In genomic region chr11:109071712-109072524, GRCh38 we compare ENCODE assay signal across 15 cellular contexts.
A peak's percentile ranks its signal among the peaks of the same experiment; 100 is the strongest.
DNase-seq lines count a peak whose midpoint lies in the region; ATAC-seq and TF ChIP-seq lines count a peak whose summit lies in the region.
"Had no signal": no experiment of that assay in that cellular context is flagged by ENCODE, and none has a peak within 500 bp of the region (broad histone marks: within the 10 kb centered on the region; RNA-seq: fewer than 3 reads in every experiment).

No MANE protein-coding gene starts in this region.

- no peaks in the 10 kb centered on the region for H3K27me3 Mint-ChIP-seq in activated T-cell treated with anti-CD3 and anti-CD28 coated beads, Interleukin-2, amount 50 U/mL, for 72 hours (ENCODE audit: low read depth)
- no peaks in the 10 kb centered on the region for H3K27me3 Mint-ChIP-seq in activated naive CD8-positive, alpha-beta T cell treated with anti-CD3 and anti-CD28 coated beads for 36 hours

- no peak for TF ChIP-seq CTCF in AG10803 (conservative IDR thresholded peaks at IDR 0.05; ENCODE audit: low read length)

- H3K4me3 Mint-ChIP-seq in activated T-cell treated with anti-CD3 and anti-CD28 coated beads, Interleukin-2, amount 50 U/mL, for 72 hours: no peak overlapping the region
- H3K4me3 Mint-ChIP-seq in activated naive CD8-positive, alpha-beta T cell treated with anti-CD3 and anti-CD28 coated beads for 36 hours: no peak overlapping the region
- H3K4me3 Mint-ChIP-seq: activated T-helper 1 cell treated with anti-CD3 and anti-CD28 coated beads, Interleukin-12 subunit alpha, Interleukin-12 subunit beta, Interleukin-2, Interleukin-4 antibody, amounts not matched to agents 30 ng/mL and 10 ng/mL and 1 ng/mL, durations not matched to agents 14 hours and 24 hours and 36 hours; HFFc6 had no signal

- peak; percentile 67 for DNase-seq in AG10803 (ENCODE audit: low read depth)
- DNase-seq in RPMI8226: peak; percentile 11
- DNase-seq in epithelial cell of prostate (ENCODE audit: low read depth, low spot score): peak; percentile 14
- DNase-seq in myocyte (ENCODE audit: low read depth): peak; percentile 40
- no peak for DNase-seq in activated T-cell treated with anti-CD3 and anti-CD28 coated beads, Interleukin-2, amount 50 U/mL, for 72 hours
- DNase-seq in activated naive CD8-positive, alpha-beta T cell treated with anti-CD3 and anti-CD28 coated beads for 36 hours: no peak
- no peak for DNase-seq in NCI-H2171 treated with DMSO at 0.1 percent for 48 hours (lab: John Stamatoyannopoulos, UW)
- DNase-seq: activated CD4-positive, alpha-beta T cell treated with anti-CD3 and anti-CD28 coated beads for 4 hours; central memory CD4-positive, alpha-beta T cell; DMS53; HFFc6; NCI-H187 treated with DMSO at 0.1 percent for 48 hours had no signal

- H3K27ac ChIP-seq in epithelial cell of prostate: no peak overlapping the region

- H3K36me3 Mint-ChIP-seq in activated T-cell treated with anti-CD3 and anti-CD28 coated beads, Interleukin-2, amount 50 U/mL, for 72 hours (ENCODE audit: insufficient read depth in 2 of 2): peaks cover 0 to 2% of the 10 kb centered on the region in 2 donors
- H3K36me3 Mint-ChIP-seq in activated naive CD8-positive, alpha-beta T cell treated with anti-CD3 and anti-CD28 coated beads for 36 hours: no peaks in the 10 kb centered on the region

- peaks cover 6 to 10% of the 10 kb centered on the region in 2 donors for H3K9me3 Mint-ChIP-seq in activated T-cell treated with anti-CD3 and anti-CD28 coated beads, Interleukin-2, amount 50 U/mL, for 72 hours
- H3K9me3 Mint-ChIP-seq in activated naive CD8-positive, alpha-beta T cell treated with anti-CD3 and anti-CD28 coated beads for 36 hours: peaks cover 7% of the 10 kb centered on the region

- no peak overlapping the region for H3K27ac Mint-ChIP-seq in activated T-cell treated with anti-CD3 and anti-CD28 coated beads, Interleukin-2, amount 50 U/mL, for 72 hours
- H3K27ac Mint-ChIP-seq in activated naive CD8-positive, alpha-beta T cell treated with anti-CD3 and anti-CD28 coated beads for 36 hours: no peak overlapping the region
- H3K27ac Mint-ChIP-seq: activated T-helper 1 cell treated with anti-CD3 and anti-CD28 coated beads, Interleukin-12 subunit alpha, Interleukin-12 subunit beta, Interleukin-2, Interleukin-4 antibody, amounts not matched to agents 30 ng/mL and 10 ng/mL and 1 ng/mL, durations not matched to agents 14 hours and 24 hours and 36 hours; HFFc6 had no signal

- no peak overlapping the region for H3K4me3 ChIP-seq in AG10803 (ENCODE audit: low read length)

- no peaks in the 10 kb centered on the region for H3K4me1 Mint-ChIP-seq in activated T-cell treated with anti-CD3 and anti-CD28 coated beads, Interleukin-2, amount 50 U/mL, for 72 hours (ENCODE audit: low read depth)
- peaks cover 7% of the 10 kb centered on the region for H3K4me1 Mint-ChIP-seq in activated naive CD8-positive, alpha-beta T cell treated with anti-CD3 and anti-CD28 coated beads for 36 hours

- ATAC-seq in activated T-cell treated with anti-CD3 and anti-CD28 coated beads, Interleukin-2, amount 50 U/mL, for 72 hours (replicated peaks in 1 of 2): no peak
- no peak for ATAC-seq in GM18511 (IDR thresholded peaks at IDR 0.05; ENCODE audit: unreplicated experiment)
- ATAC-seq: HepG2 had no signal

Comparison
In these comparisons a context has a peak if more than half of its experiments do, and no peak if none do; other contexts are left out.
1. DNase-seq: peak in AG10803 (single experiment), RPMI8226 (single experiment), epithelial cell of prostate (single experiment) and myocyte (single experiment); none in activated T-cell treated with anti-CD3 and anti-CD28 coated beads, Interleukin-2, amount 50 U/mL, for 72 hours (0 of 2), activated naive CD8-positive, alpha-beta T cell treated with anti-CD3 and anti-CD28 coated beads for 36 hours (single experiment) and NCI-H2171 treated with DMSO at 0.1 percent for 48 hours (single experiment).